ENCODE assay signal across 40 cellular contexts in genomic region chr6:125074120-125074519, GRCh38.
"Had no signal": no experiment of that assay in that cellular context is flagged by ENCODE, and none has a peak within 500 bp of the region (broad histone marks: within the 10 kb centered on the region; RNA-seq: fewer than 3 reads in every experiment).

No MANE protein-coding gene starts in this region.

- H3K9me3 ChIP-seq: adrenal gland, ascending aorta, body of pancreas, breast epithelium had no signal

- ATAC-seq: activated naive CD4-positive, alpha-beta T cell treated with anti-CD3 and anti-CD28 coated beads, Interleukin-2, amount 50 U/mL, for 72 hours; activated naive CD8-positive, alpha-beta T cell treated with anti-CD3 and anti-CD28 coated beads, Interleukin-2, amount 50 U/mL, for 24 hours; activated T-cell treated with anti-CD3 and anti-CD28 coated beads, Interleukin-2, amount 50 U/mL, for 4 hours; activated T-cell treated with anti-CD3 and anti-CD28 coated beads, Interleukin-2, amount 50 U/mL, for 72 hours; activated T-helper 17 cell treated with anti-CD3 and anti-CD28 coated beads, Interleukin-2, amount 50 U/mL, for 72 hours; body of pancreas had no signal

- H3K27me3 ChIP-seq: adrenal gland, ascending aorta, body of pancreas, brain microvascular endothelial cell, breast epithelium, cardiac muscle cell had no signal

- FAIRE-seq: astrocyte, bronchial epithelial cell had no signal

- H3K4me1 Mint-ChIP-seq: activated naive CD4-positive, alpha-beta T cell treated with anti-CD3 and anti-CD28 coated beads, Interleukin-2, amount 10 ng/mL, durations not matched to agents 7 days and 5 days; activated naive CD4-positive, alpha-beta T cell treated with anti-CD3 and anti-CD28 coated beads, Interleukin-2, amount 50 U/mL, for 24 hours; activated naive CD8-positive, alpha-beta T cell treated with anti-CD3 and anti-CD28 coated beads for 36 hours; activated naive CD8-positive, alpha-beta T cell treated with anti-CD3 and anti-CD28 coated beads, Interleukin-2, amount 10 ng/mL, durations not matched to agents 7 days and 5 days; activated naive CD8-positive, alpha-beta T cell treated with anti-CD3 and anti-CD28 coated beads, Interleukin-2, amount 50 U/mL, for 24 hours; activated T-helper 17 cell treated with anti-CD3 and anti-CD28 coated beads, Interleukin-2, amount 50 U/mL, for 72 hours; central memory CD8-positive, alpha-beta T cell had no signal

- H3K27ac Mint-ChIP-seq: activated naive CD4-positive, alpha-beta T cell treated with anti-CD3 and anti-CD28 coated beads for 36 hours; activated naive CD4-positive, alpha-beta T cell treated with anti-CD3 and anti-CD28 coated beads, Interleukin-2, amount 10 ng/mL, durations not matched to agents 7 days and 5 days; activated naive CD4-positive, alpha-beta T cell treated with anti-CD3 and anti-CD28 coated beads, Interleukin-2, amount 50 U/mL, for 24 hours; activated naive CD4-positive, alpha-beta T cell treated with anti-CD3 and anti-CD28 coated beads, Interleukin-2, amount 50 U/mL, for 72 hours; activated naive CD8-positive, alpha-beta T cell; activated naive CD8-positive, alpha-beta T cell treated with anti-CD3 and anti-CD28 coated beads for 36 hours; activated naive CD8-positive, alpha-beta T cell treated with anti-CD3 and anti-CD28 coated beads, Interleukin-2, amount 10 ng/mL, durations not matched to agents 7 days and 5 days; activated naive CD8-positive, alpha-beta T cell treated with anti-CD3 and anti-CD28 coated beads, Interleukin-2, amount 50 U/mL, for 24 hours; activated T-cell treated with anti-CD3 and anti-CD28 coated beads, Interleukin-2, amount 50 U/mL, for 24 hours; activated T-cell treated with anti-CD3 and anti-CD28 coated beads, Interleukin-2, amount 50 U/mL, for 72 hours; activated T-helper 1 cell treated with anti-CD3 and anti-CD28 coated beads, Interleukin-12 subunit alpha, Interleukin-12 subunit beta, Interleukin-2, Interleukin-4 antibody, amounts not matched to agents 30 ng/mL and 10 ng/mL and 1 ng/mL, durations not matched to agents 14 hours and 24 hours and 36 hours; activated T-helper 17 cell treated with anti-CD3 and anti-CD28 coated beads, Interleukin-2, amount 50 U/mL, for 72 hours; activated T-helper 2 cell treated with anti-CD3 and anti-CD28 coated beads, Interferon-gamma antibody, Interleukin-2, Interleukin-4, amounts not matched to agents 10 μg/mL and 5 μg/mL and 100 μg/mL, durations not matched to agents 14 hours and 24 hours and 36 hours; brain had no signal

- DNase-seq: activated effector memory CD4-positive, alpha-beta T cell treated with anti-CD3 and anti-CD28 coated beads, Interleukin-2, amount 50 U/mL, for 16 hours; activated effector memory CD4-positive, alpha-beta T cell treated with Interleukin-2 at 50 U/mL for 16 hours; activated gamma-delta T cell; activated gamma-delta T cell treated with Interleukin-2 at 50 U/mL for 16 hours; activated naive CD4-positive, alpha-beta T cell; activated naive CD4-positive, alpha-beta T cell treated with anti-CD3 and anti-CD28 coated beads for 36 hours; activated naive CD4-positive, alpha-beta T cell treated with anti-CD3 and anti-CD28 coated beads, Interleukin-2, amount 10 ng/mL, durations not matched to agents 7 days and 5 days; activated naive CD4-positive, alpha-beta T cell treated with anti-CD3 and anti-CD28 coated beads, Interleukin-2, amount 50 U/mL, for 16 hours; activated naive CD4-positive, alpha-beta T cell treated with Interleukin-2 at 50 U/mL for 16 hours; activated naive CD8-positive, alpha-beta T cell treated with anti-CD3 and anti-CD28 coated beads for 36 hours; activated naive CD8-positive, alpha-beta T cell treated with anti-CD3 and anti-CD28 coated beads, Interleukin-2, amount 10 ng/mL, durations not matched to agents 7 days and 5 days; activated naive CD8-positive, alpha-beta T cell treated with anti-CD3 and anti-CD28 coated beads, Interleukin-2, amount 50 U/mL, for 24 hours; activated T-cell treated with anti-CD3 and anti-CD28 coated beads, Interleukin-2, amount 50 U/mL, for 1 hour; activated T-cell treated with anti-CD3 and anti-CD28 coated beads, Interleukin-2, amount 50 U/mL, for 24 hours; activated T-cell treated with anti-CD3 and anti-CD28 coated beads, Interleukin-2, amount 50 U/mL, for 4 hours; activated T-cell treated with anti-CD3 and anti-CD28 coated beads, Interleukin-2, amount 50 U/mL, for 48 hours; activated T-cell treated with anti-CD3 and anti-CD28 coated beads, Interleukin-2, amount 50 U/mL, for 72 hours; adrenal gland; amniotic stem cell; amygdala; anterior cingulate cortex; aorta; body of pancreas; brain microvascular endothelial cell; caudate nucleus; central memory CD4-positive, alpha-beta T cell; cerebellar nuclear complex had no signal

- H3K36me3 Mint-ChIP-seq: activated naive CD4-positive, alpha-beta T cell treated with anti-CD3 and anti-CD28 coated beads, Interleukin-2, amount 10 ng/mL, durations not matched to agents 7 days and 5 days; activated naive CD4-positive, alpha-beta T cell treated with anti-CD3 and anti-CD28 coated beads, Interleukin-2, amount 50 U/mL, for 24 hours; activated naive CD4-positive, alpha-beta T cell treated with anti-CD3 and anti-CD28 coated beads, Interleukin-2, amount 50 U/mL, for 72 hours; activated naive CD8-positive, alpha-beta T cell; activated naive CD8-positive, alpha-beta T cell treated with anti-CD3 and anti-CD28 coated beads for 36 hours had no signal

- H3K27me3 Mint-ChIP-seq: activated naive CD4-positive, alpha-beta T cell treated with anti-CD3 and anti-CD28 coated beads, Interleukin-2, amount 50 U/mL, for 24 hours; activated naive CD8-positive, alpha-beta T cell; activated naive CD8-positive, alpha-beta T cell treated with anti-CD3 and anti-CD28 coated beads for 36 hours; activated naive CD8-positive, alpha-beta T cell treated with anti-CD3 and anti-CD28 coated beads, Interleukin-2, amount 50 U/mL, for 24 hours; activated T-cell treated with anti-CD3 and anti-CD28 coated beads, Interleukin-2, amount 50 U/mL, for 24 hours; brain; central memory CD8-positive, alpha-beta T cell had no signal

- H3K4me3 ChIP-seq: adrenal gland, ascending aorta, body of pancreas, breast epithelium, cardiac muscle cell had no signal

- H3K4me3 Mint-ChIP-seq: activated naive CD4-positive, alpha-beta T cell treated with anti-CD3 and anti-CD28 coated beads for 36 hours; activated naive CD4-positive, alpha-beta T cell treated with anti-CD3 and anti-CD28 coated beads, Interleukin-2, amount 10 ng/mL, durations not matched to agents 7 days and 5 days; activated naive CD4-positive, alpha-beta T cell treated with anti-CD3 and anti-CD28 coated beads, Interleukin-2, amount 50 U/mL, for 24 hours; activated naive CD8-positive, alpha-beta T cell; activated naive CD8-positive, alpha-beta T cell treated with anti-CD3 and anti-CD28 coated beads for 36 hours; activated naive CD8-positive, alpha-beta T cell treated with anti-CD3 and anti-CD28 coated beads, Interleukin-2, amount 10 ng/mL, durations not matched to agents 7 days and 5 days; activated naive CD8-positive, alpha-beta T cell treated with anti-CD3 and anti-CD28 coated beads, Interleukin-2, amount 50 U/mL, for 24 hours; activated T-cell treated with anti-CD3 and anti-CD28 coated beads, Interleukin-2, amount 50 U/mL, for 24 hours; activated T-cell treated with anti-CD3 and anti-CD28 coated beads, Interleukin-2, amount 50 U/mL, for 4 hours; activated T-cell treated with anti-CD3 and anti-CD28 coated beads, Interleukin-2, amount 50 U/mL, for 72 hours; activated T-helper 1 cell treated with anti-CD3 and anti-CD28 coated beads, Interleukin-12 subunit alpha, Interleukin-12 subunit beta, Interleukin-2, Interleukin-4 antibody, amounts not matched to agents 30 ng/mL and 10 ng/mL and 1 ng/mL, durations not matched to agents 14 hours and 24 hours and 36 hours; activated T-helper 17 cell treated with anti-CD3 and anti-CD28 coated beads, Interleukin-2, amount 50 U/mL, for 72 hours; brain; central memory CD8-positive, alpha-beta T cell had no signal

- H3K4me1 ChIP-seq: adrenal gland, ascending aorta, body of pancreas, breast epithelium had no signal

- H3K36me3 ChIP-seq: adrenal gland, cardiac muscle cell had no signal

- H3K27ac ChIP-seq: adrenal gland, ascending aorta, body of pancreas, brain microvascular endothelial cell, breast epithelium had no signal

- H3K9me3 Mint-ChIP-seq: activated naive CD4-positive, alpha-beta T cell treated with anti-CD3 and anti-CD28 coated beads for 36 hours; activated naive CD4-positive, alpha-beta T cell treated with anti-CD3 and anti-CD28 coated beads, Interleukin-2, amount 10 ng/mL, durations not matched to agents 7 days and 5 days; activated naive CD4-positive, alpha-beta T cell treated with anti-CD3 and anti-CD28 coated beads, Interleukin-2, amount 50 U/mL, for 24 hours; activated naive CD4-positive, alpha-beta T cell treated with anti-CD3 and anti-CD28 coated beads, Interleukin-2, amount 50 U/mL, for 72 hours; activated naive CD8-positive, alpha-beta T cell treated with anti-CD3 and anti-CD28 coated beads for 36 hours; activated naive CD8-positive, alpha-beta T cell treated with anti-CD3 and anti-CD28 coated beads, Interleukin-2, amount 50 U/mL, for 24 hours; activated T-cell treated with anti-CD3 and anti-CD28 coated beads, Interleukin-2, amount 50 U/mL, for 24 hours; activated T-cell treated with anti-CD3 and anti-CD28 coated beads, Interleukin-2, amount 50 U/mL, for 4 hours; activated T-cell treated with anti-CD3 and anti-CD28 coated beads, Interleukin-2, amount 50 U/mL, for 72 hours; activated T-helper 1 cell treated with anti-CD3 and anti-CD28 coated beads, Interleukin-12 subunit alpha, Interleukin-12 subunit beta, Interleukin-2, Interleukin-4 antibody, amounts not matched to agents 30 ng/mL and 10 ng/mL and 1 ng/mL, durations not matched to agents 14 hours and 24 hours and 36 hours; activated T-helper 17 cell treated with anti-CD3 and anti-CD28 coated beads, Interleukin-2, amount 50 U/mL, for 72 hours; activated T-helper 2 cell treated with anti-CD3 and anti-CD28 coated beads, Interferon-gamma antibody, Interleukin-2, Interleukin-4, amounts not matched to agents 10 μg/mL and 5 μg/mL and 100 μg/mL, durations not matched to agents 14 hours and 24 hours and 36 hours; brain; central memory CD8-positive, alpha-beta T cell had no signal
